In the genomic region with DNA sequence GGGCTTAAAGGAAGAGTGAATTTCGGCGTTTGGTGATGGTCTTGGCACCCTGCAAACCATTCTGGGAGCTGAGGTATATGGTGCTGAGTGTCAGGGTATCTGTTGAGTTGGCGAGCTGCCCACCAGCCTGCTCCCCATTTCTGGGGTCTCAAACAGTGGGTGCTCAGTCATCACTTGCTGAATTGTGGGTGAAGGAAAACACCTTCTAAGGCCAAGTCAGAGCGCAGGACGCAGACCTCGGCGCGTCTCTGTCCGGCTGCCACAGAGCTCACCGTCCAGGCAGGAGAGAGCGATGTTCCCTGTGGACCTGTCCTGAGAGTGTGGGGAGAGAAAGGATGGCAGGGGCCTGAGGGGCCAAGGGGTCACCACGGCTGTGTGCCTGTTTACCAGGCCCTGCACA, we compare ENCODE assay signal across 27 cellular contexts.
"Had no signal": no experiment of that assay in that cellular context is flagged by ENCODE, and none has a peak within 500 bp of the region (broad histone marks: within the 10 kb centered on the region; RNA-seq: fewer than 3 reads in every experiment).

No MANE protein-coding gene starts in this region.

- H3K27ac Mint-ChIP-seq: mesothelial cell of epicardium; naive B cell; natural killer cell; progenitor cell of endocrine pancreas; stimulated activated memory B cell treated with anti-CD40 and anti-IgM and Interleukin-4, amounts not matched to agents 10 μg/mL and 1 μg/mL and 100 μg/mL, for 72 hours; stimulated activated naive CD8-positive, alpha-beta T cell treated with anti-CD3 and anti-CD28 coated beads, Interleukin-15, amount 100 ng/mL, for 72 hours; type B pancreatic cell had no signal

- H3K4me1 Mint-ChIP-seq: mesothelial cell of epicardium; stimulated activated memory B cell treated with anti-CD40 and anti-IgM and Interleukin-4, amounts not matched to agents 10 μg/mL and 1 μg/mL and 100 μg/mL, for 72 hours; stimulated activated naive CD8-positive, alpha-beta T cell treated with anti-CD3 and anti-CD28 coated beads, Interleukin-15, amount 100 ng/mL, for 72 hours had no signal

- H3K9me3 ChIP-seq: ovary, right atrium auricular region, right lobe of liver, tibial nerve, uterus had no signal

- H3K4me2 ChIP-seq: smooth muscle cell had no signal

- H3K4me1 ChIP-seq: right lobe of liver, uterus had no signal

- H3K27ac ChIP-seq: ovary, right atrium auricular region, right lobe of liver, tibial nerve, uterus had no signal

- H3K36me3 Mint-ChIP-seq: mesothelial cell of epicardium; naive B cell; natural killer cell; stimulated activated memory B cell treated with anti-CD40 and anti-IgM and Interleukin-4, amounts not matched to agents 10 μg/mL and 1 μg/mL and 100 μg/mL, for 72 hours; type B pancreatic cell had no signal

- H3K4me3 ChIP-seq: lung, ovary, right atrium auricular region, right lobe of liver, smooth muscle cell, tibial nerve, uterus had no signal

- ATAC-seq: left cardiac atrium; left lobe of liver; natural killer cell; right lobe of liver; stimulated activated memory B cell treated with anti-CD40 and anti-IgM and Interleukin-4, amounts not matched to agents 10 μg/mL and 1 μg/mL and 100 μg/mL, for 72 hours; stimulated activated naive CD8-positive, alpha-beta T cell treated with anti-CD3 and anti-CD28 coated beads, Interleukin-15, amount 100 ng/mL, for 72 hours had no signal

- H3K9me3 Mint-ChIP-seq: mesothelial cell of epicardium; natural killer cell; neural crest cell; stimulated activated memory B cell treated with anti-CD40 and anti-IgM and Interleukin-4, amounts not matched to agents 10 μg/mL and 1 μg/mL and 100 μg/mL, for 72 hours; stimulated activated naive CD8-positive, alpha-beta T cell treated with anti-CD3 and anti-CD28 coated beads, Interleukin-15, amount 100 ng/mL, for 72 hours; type B pancreatic cell had no signal

- DNase-seq: hypothalamus; islet precursor cell; kidney glomerular epithelial cell; left cardiac atrium; mesendoderm; naive B cell; natural killer cell; ovary; right lobe of liver; stimulated activated CD4-positive, alpha-beta T cell treated with anti-CD3 and anti-CD28 coated beads, Interleukin-1b, Interleukin-23, amount 100 ng/mL, for 48 hours; stimulated activated CD4-positive, alpha-beta T cell treated with anti-CD3 and anti-CD28 coated beads, Interleukin-2, amount 100 ng/mL, for 48 hours; stimulated activated CD4-positive, alpha-beta T cell treated with anti-CD3 and anti-CD28 coated beads, Interleukin-4, amount 100 ng/mL, for 4 hours; stimulated activated CD8-positive, alpha-beta memory T cell treated with anti-CD3 and anti-CD28 coated beads, Interleukin-4, amount 100 ng/mL, for 48 hours; stimulated activated naive CD4-positive, alpha-beta T cell treated with Interleukin-2 at 50 U/mL for 16 hours; stimulated activated naive CD8-positive, alpha-beta T cell treated with anti-CD3 and anti-CD28 coated beads, Interleukin-15, amount 100 ng/mL, for 72 hours; substantia nigra; uterus had no signal

- H3K4me3 Mint-ChIP-seq: mesothelial cell of epicardium; naive B cell; natural killer cell; neural crest cell; stimulated activated memory B cell treated with anti-CD40 and anti-IgM and Interleukin-4, amounts not matched to agents 10 μg/mL and 1 μg/mL and 100 μg/mL, for 72 hours; stimulated activated naive CD8-positive, alpha-beta T cell treated with anti-CD3 and anti-CD28 coated beads, Interleukin-15, amount 100 ng/mL, for 72 hours; type B pancreatic cell had no signal

- H3K36me3 ChIP-seq: ovary, right atrium auricular region, right lobe of liver, tibial nerve, uterus had no signal

- H3K27me3 ChIP-seq: ovary, right atrium auricular region, right lobe of liver, tibial nerve, uterus had no signal
